In the genomic region with DNA sequence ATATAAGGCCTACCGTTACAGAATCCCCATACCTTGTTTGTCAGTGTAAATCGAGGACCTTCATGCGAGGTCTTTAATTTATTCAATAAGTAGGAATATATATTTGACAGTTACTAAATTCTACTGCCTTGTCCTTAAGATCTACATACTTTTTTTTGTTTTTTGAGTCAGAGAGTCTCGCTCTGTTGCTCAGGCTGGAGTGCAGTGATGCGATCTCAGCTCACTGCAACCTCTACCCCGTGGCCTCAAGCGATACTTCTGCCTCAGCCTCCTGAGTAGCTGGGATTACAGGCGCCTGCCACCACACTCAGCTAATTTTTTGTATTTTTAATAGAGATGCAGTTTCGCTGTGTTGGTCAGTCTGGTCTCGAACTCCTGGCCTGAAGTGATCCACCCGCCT, we compare ENCODE assay signal across 8 cellular contexts. TPM values are rescaled to one million over a fixed set of nuclear protein-coding genes. Genes with fewer than 3 reads are reported as not detected.
DNase-seq lines count a peak whose midpoint lies in the region; ATAC-seq, FAIRE-seq and TF ChIP-seq lines count a peak whose summit lies in the region.
"Not testable (repeated sequence)": the region's sequence is repeated elsewhere in the genome, so short reads cannot be mapped to it uniquely, and the experiment has no call there.

No MANE protein-coding gene starts in this region.

- POLR2A ChIA-PET in A549 (lab: Yijun Ruan, JAX); activated CD4-positive, alpha-beta memory T cell treated with anti-CD3 and anti-CD28 coated beads for 36 hours (lab: Charles Lee): not testable (repeated sequence)
- POLR2A ChIA-PET in PC-9 (lab: Charles Lee; ENCODE audit: unreplicated experiment): interaction anchor here (0.7 kb wide), 1 partner anchor 69 kb away, joined by 15 read pairs; no protein-coding TSS in a partner anchor

- H3F3A ChIP-seq in PC-9 (ENCODE audit: insufficient read depth, low read depth): peaks cover 70% of the 10 kb centered on the region

- not testable (repeated sequence) for H3K9me3 ChIP-seq in A549; PC-9 (ENCODE audit: insufficient read depth, low read depth); astrocyte (ENCODE audit: insufficient read depth, low read depth, low read length); esophagus squamous epithelium

- TF ChIP-seq CTCF in A549 (IDR thresholded peaks at IDR 0.05); Calu3 (IDR thresholded peaks at IDR 0.05; ENCODE audit: unreplicated experiment); PC-9 (conservative IDR thresholded peaks at IDR 0.05); astrocyte (IDR thresholded peaks at IDR 0.05; ENCODE audit: insufficient read depth, low read depth, low read length); esophagus squamous epithelium (IDR thresholded peaks at IDR 0.05); natural killer cell (IDR thresholded peaks at IDR 0.05): not testable (repeated sequence)

- H3K4me3 ChIP-seq in A549; PC-9; astrocyte (ENCODE audit: insufficient read depth, low read depth, low read length); esophagus squamous epithelium: not testable (repeated sequence)

- H3K4me1 Mint-ChIP-seq in Calu3 (ENCODE audit: low read depth, unreplicated experiment): peaks cover 89% of the 10 kb centered on the region
- H3K4me1 Mint-ChIP-seq in activated CD4-positive, alpha-beta memory T cell treated with anti-CD3 and anti-CD28 coated beads for 36 hours (ENCODE audit: low read depth): peaks cover 79% of the 10 kb centered on the region
- H3K4me1 Mint-ChIP-seq in astrocyte (ENCODE audit: low read depth, unreplicated experiment): peaks cover 61% of the 10 kb centered on the region
- peaks cover 63 to 81% of the 10 kb centered on the region in 2 donors for H3K4me1 Mint-ChIP-seq in natural killer cell
- H3K4me1 Mint-ChIP-seq in stimulated activated naive CD8-positive, alpha-beta T cell treated with anti-CD3 and anti-CD28 coated beads, Interleukin-15, Interleukin-2, amounts not matched to agents 100 ng/mL and 50 ng/mL, for 24 hours (ENCODE audit: low read depth): peaks cover 84% of the 10 kb centered on the region

- not testable (repeated sequence) for TF ChIP-seq RAD21 in A549 (conservative IDR thresholded peaks at IDR 0.05 in 1 of 2, IDR thresholded peaks at IDR 0.05 in 1 of 2)

- not testable (repeated sequence) for FAIRE-seq in A549 (lab: Jason Lieb, UNC); astrocyte (lab: Jason Lieb, UNC)

- not testable (repeated sequence) for H3K9me3 Mint-ChIP-seq in Calu3 (ENCODE audit: low read depth, unreplicated experiment); activated CD4-positive, alpha-beta memory T cell treated with anti-CD3 and anti-CD28 coated beads for 36 hours; astrocyte (ENCODE audit: unreplicated experiment); natural killer cell; stimulated activated naive CD8-positive, alpha-beta T cell treated with anti-CD3 and anti-CD28 coated beads, Interleukin-15, Interleukin-2, amounts not matched to agents 100 ng/mL and 50 ng/mL, for 24 hours

- DNase-seq in A549 (ENCODE audit: low read depth in 1 of 2, low spot score in 1 of 2); Calu3; PC-9; activated CD4-positive, alpha-beta memory T cell treated with anti-CD3 and anti-CD28 coated beads for 36 hours; astrocyte (ENCODE audit: low read depth); esophagus squamous epithelium (lab: John Stamatoyannopoulos, UW); natural killer cell: not testable (repeated sequence)

- H3K79me2 ChIP-seq in PC-9 (ENCODE audit: low read depth) (peaks cover 97% of the 10 kb centered on the region), astrocyte (ENCODE audit: insufficient read depth, low read length) (peaks cover 98% of the 10 kb centered on the region)

- H3K27me3 Mint-ChIP-seq in Calu3 (ENCODE audit: unreplicated experiment); activated CD4-positive, alpha-beta memory T cell treated with anti-CD3 and anti-CD28 coated beads for 36 hours; astrocyte (ENCODE audit: low read depth, unreplicated experiment); natural killer cell (ENCODE audit: low read depth in 2 of 2); stimulated activated naive CD8-positive, alpha-beta T cell treated with anti-CD3 and anti-CD28 coated beads, Interleukin-15, Interleukin-2, amounts not matched to agents 100 ng/mL and 50 ng/mL, for 24 hours: not testable (repeated sequence)

- TF ChIP-seq EP300 in A549 (IDR thresholded peaks at IDR 0.05): not testable (repeated sequence)

- intact Hi-C loops in Calu3 (cut with micrococcal nuclease; ENCODE audit: unreplicated experiment); PC-9 (cut with micrococcal nuclease; ENCODE audit: unreplicated experiment); activated CD4-positive, alpha-beta memory T cell treated with anti-CD3 and anti-CD28 coated beads for 36 hours (cut with micrococcal nuclease); esophagus squamous epithelium (cut with DNase I); natural killer cell (cut with micrococcal nuclease): not testable (repeated sequence)

- CTCF ChIA-PET in A549 (lab: Yijun Ruan, JAX) (interaction anchor here (0.7 to 1.6 kb wide), 3 partner anchors 43 to 72 kb away, joined by 4 to 5 read pairs (median 4); no protein-coding TSS in a partner anchor), Calu3 (lab: Charles Lee) (interaction anchor here (0.6 kb wide), 1 partner anchor 539 kb away, joined by 6 read pairs; no protein-coding TSS in a partner anchor), PC-9 (lab: Charles Lee) (interaction anchor here (0.7 kb wide), 1 partner anchor 768 kb away, joined by 4 read pairs; no protein-coding TSS in a partner anchor)
- CTCF ChIA-PET in activated CD4-positive, alpha-beta memory T cell treated with anti-CD3 and anti-CD28 coated beads for 36 hours (lab: Charles Lee): interaction anchor here (0.6 kb wide), 1 partner anchor 32 kb away, joined by 3 read pairs; no protein-coding TSS in a partner anchor

- peak overlapping the region; percentile 73; the same call in 1 of the 3 replicates for H3K4me2 ChIP-seq in A549
- H3K4me2 ChIP-seq in PC-9: peak overlapping the region; percentile 43; the same call in 1 of the 2 replicates
- H3K4me2 ChIP-seq in astrocyte (ENCODE audit: low read length): not testable (repeated sequence)

- H4K20me1 ChIP-seq in PC-9 (ENCODE audit: insufficient read depth): peaks cover 77% of the 10 kb centered on the region
- peaks cover 96% of the 10 kb centered on the region for H4K20me1 ChIP-seq in astrocyte (ENCODE audit: insufficient read depth, low read length)

- H3K27ac Mint-ChIP-seq in Calu3 (ENCODE audit: unreplicated experiment) (peak overlapping the region; percentile 42), astrocyte (ENCODE audit: unreplicated experiment) (peak overlapping the region; percentile 12), natural killer cell (peak overlapping the region; percentile 83 to 85)
- peak overlapping the region; percentile 43 for H3K27ac Mint-ChIP-seq in activated CD4-positive, alpha-beta memory T cell treated with anti-CD3 and anti-CD28 coated beads for 36 hours
- H3K27ac Mint-ChIP-seq in stimulated activated naive CD8-positive, alpha-beta T cell treated with anti-CD3 and anti-CD28 coated beads, Interleukin-15, Interleukin-2, amounts not matched to agents 100 ng/mL and 50 ng/mL, for 24 hours: peak overlapping the region; percentile 72

- not testable (repeated sequence) for H3K27me3 ChIP-seq in PC-9 (ENCODE audit: insufficient read depth, low read depth); astrocyte (ENCODE audit: insufficient read depth, low read length); esophagus squamous epithelium

- WGBS in A549 (ENCODE audit: missing lambda C conversion rate): 89% methylated on average over 11 of the region's 11 CpGs
- 85 to 92% methylated on average over 10 to 11 of the region's 11 CpGs for WGBS in esophagus squamous epithelium, 2 donors

- not testable (repeated sequence) for ATAC-seq in A549, natural killer cell

- H3K36me3 Mint-ChIP-seq in Calu3 (ENCODE audit: insufficient read depth, unreplicated experiment): peaks cover 88% of the 10 kb centered on the region
- not testable (repeated sequence) for H3K36me3 Mint-ChIP-seq in activated CD4-positive, alpha-beta memory T cell treated with anti-CD3 and anti-CD28 coated beads for 36 hours; astrocyte (ENCODE audit: low read depth, unreplicated experiment); natural killer cell
- H3K36me3 Mint-ChIP-seq in stimulated activated naive CD8-positive, alpha-beta T cell treated with anti-CD3 and anti-CD28 coated beads, Interleukin-15, Interleukin-2, amounts not matched to agents 100 ng/mL and 50 ng/mL, for 24 hours (ENCODE audit: low read depth): peaks cover 43% of the 10 kb centered on the region

- H3K9ac ChIP-seq in astrocyte (ENCODE audit: low read length): not testable (repeated sequence)

- H3K9me2 ChIP-seq in PC-9 (ENCODE audit: insufficient read depth): not testable (repeated sequence)

- H3K4me3 Mint-ChIP-seq in Calu3 (ENCODE audit: low read depth, unreplicated experiment): peak overlapping the region; percentile 37
- not testable (repeated sequence) for H3K4me3 Mint-ChIP-seq in activated CD4-positive, alpha-beta memory T cell treated with anti-CD3 and anti-CD28 coated beads for 36 hours; astrocyte (ENCODE audit: unreplicated experiment); stimulated activated naive CD8-positive, alpha-beta T cell treated with anti-CD3 and anti-CD28 coated beads, Interleukin-15, Interleukin-2, amounts not matched to agents 100 ng/mL and 50 ng/mL, for 24 hours
- H3K4me3 Mint-ChIP-seq in natural killer cell: peak overlapping the region; percentile 31

- H2AFZ ChIP-seq in PC-9; astrocyte (ENCODE audit: low read depth, low read length): not testable (repeated sequence)

- H3K27ac ChIP-seq in A549; astrocyte (ENCODE audit: low read depth, low read length): not testable (repeated sequence)
- H3K27ac ChIP-seq in PC-9 (peak overlapping the region; percentile 90), esophagus squamous epithelium (peak overlapping the region in 3 of 4 donors; percentile 45 to 92 (median 91))

- not testable (repeated sequence) for BruUV-seq in Calu3 (replicated peaks; lab: Mats Ljungman, UMichigan); PC-9 (replicated peaks; lab: Mats Ljungman, UMichigan)

- peaks cover 32% of the 10 kb centered on the region; the same call in 1 of the 2 replicates for H3K36me3 ChIP-seq in PC-9 (ENCODE audit: low read depth)
- peaks cover 12% of the 10 kb centered on the region for H3K36me3 ChIP-seq in astrocyte (ENCODE audit: insufficient read depth, low read length)
- H3K36me3 ChIP-seq in esophagus squamous epithelium: peaks cover 0 to 28% (median 4%) of the 10 kb centered on the region in 3 donors

- TF ChIP-seq POLR2A in A549 (IDR thresholded peaks at IDR 0.05; ENCODE audit: low read length); esophagus squamous epithelium (IDR thresholded peaks at IDR 0.05): not testable (repeated sequence)

- peaks cover 83% of the 10 kb centered on the region for H3K4me1 ChIP-seq in A549
- H3K4me1 ChIP-seq in PC-9 (replicated peaks; ENCODE audit: insufficient read depth): peaks cover 83% of the 10 kb centered on the region
- H3K4me1 ChIP-seq in astrocyte (ENCODE audit: insufficient read depth, low read length): peaks cover 42% of the 10 kb centered on the region
- peaks cover 61 to 100% (median 89%) of the 10 kb centered on the region in 3 donors for H3K4me1 ChIP-seq in esophagus squamous epithelium

RNA-seq across cellular contexts. Expression of a gene that starts 7.5 kb away (rescaled TPM):
- polyA plus RNA-seq in A549 (2011; rRNA removed) (446 and 516 TPM in 2 replicates), A549 (2017; fragmentation: RNase III; extraction: RNeasy Plus Mini Kit Qiagen cat#74134 plus additional on column Dnase treatment) (220 to 239 TPM (median 228 TPM) in 3 replicates)
- polyA plus RNA-seq in A549 (2012; cell fraction: cytosol; rRNA removed): 334 and 374 TPM in 2 replicates
- 111 and 169 TPM in 2 replicates for polyA plus RNA-seq in A549 (2012; cell fraction: nucleus; rRNA removed)
- polyA minus RNA-seq in A549 (2011; rRNA and poly(A)+ RNA removed): 144 and 149 TPM in 2 replicates
- total RNA-seq in Calu3 (2022) (574 and 592 TPM in 2 replicates), PC-9 (2021) (480 and 482 TPM in 2 replicates), astrocyte (322 and 340 TPM in 2 replicates), esophagus squamous epithelium (100 to 1,000 TPM; 174 to 310 (median 226) TPM), natural killer cell (100 to 1,000 TPM; 101 to 122 (median 112) TPM)
- total RNA-seq in activated CD4-positive, alpha-beta memory T cell treated with anti-CD3 and anti-CD28 coated beads for 36 hours: 100 to 1,000 TPM; 188 to 196 TPM

RNA-seq across cellular contexts. Expression of a gene that starts 33.1 kb away (rescaled TPM):
- polyA plus RNA-seq in A549 (2011; rRNA removed): 33.0 and 34.3 TPM in 2 replicates
- 12.3 and 13.4 TPM in 2 replicates for polyA plus RNA-seq in A549 (2012; cell fraction: cytosol; rRNA removed)
- polyA plus RNA-seq in A549 (2012; cell fraction: nucleus; rRNA removed): 5.5 TPM in 2 replicates
- 12.9 to 14.0 TPM (median 13.2 TPM) in 3 replicates for polyA plus RNA-seq in A549 (2017; fragmentation: RNase III; extraction: RNeasy Plus Mini Kit Qiagen cat#74134 plus additional on column Dnase treatment)
- 17.2 and 17.6 TPM in 2 replicates for polyA minus RNA-seq in A549 (2011; rRNA and poly(A)+ RNA removed)
- 25.3 and 29.7 TPM in 2 replicates for total RNA-seq in Calu3 (2022)
- total RNA-seq in PC-9 (2021): 19.0 and 19.2 TPM in 2 replicates
- total RNA-seq in activated CD4-positive, alpha-beta memory T cell treated with anti-CD3 and anti-CD28 coated beads for 36 hours: 10 to 100 TPM in 1 of 2 experiments, 1 to 10 TPM in 1; 9.5 to 13.2 TPM
- total RNA-seq in astrocyte: 23.9 and 25.1 TPM in 2 replicates
- total RNA-seq in esophagus squamous epithelium: 10 to 100 TPM; 10.6 to 21.2 (median 14.2) TPM
- total RNA-seq in natural killer cell: 10 to 100 TPM in 1 of 3 donors, 1 to 10 TPM in 2; 5.6 to 10.1 (median 6.8) TPM

Comparison
In these comparisons a context has a peak if more than half of its experiments do, and no peak if none do; other contexts are left out.
1. H3K27ac Mint-ChIP-seq: peak in every context shown above with its lines; median percentile 84 in natural killer cell; 72 in stimulated activated naive CD8-positive, alpha-beta T cell treated with anti-CD3 and anti-CD28 coated beads, Interleukin-15, Interleukin-2, amounts not matched to agents 100 ng/mL and 50 ng/mL, for 24 hours; 43 in activated CD4-positive, alpha-beta memory T cell treated with anti-CD3 and anti-CD28 coated beads for 36 hours; 42 in Calu3; 12 in astrocyte.